In the genomic region with DNA sequence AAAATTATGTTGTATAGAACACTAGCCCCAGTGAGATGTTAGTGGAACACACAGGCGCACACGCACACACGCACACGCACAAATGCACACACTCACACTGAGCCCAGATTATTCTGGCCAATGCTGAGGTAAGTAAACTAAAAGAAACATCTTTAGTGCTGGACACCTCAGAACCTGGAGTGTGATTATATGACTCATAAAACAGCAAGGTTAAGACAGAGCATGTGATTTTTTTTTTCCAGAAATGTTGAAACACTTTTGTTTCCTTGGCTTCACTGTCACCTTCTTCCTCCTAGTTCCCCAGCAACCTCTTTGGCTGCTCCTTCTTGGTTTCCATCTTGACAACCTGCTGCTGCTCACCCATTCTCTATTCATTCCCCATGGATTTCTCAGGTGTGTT, we compare ENCODE assay signal across 24 cellular contexts.
"Had no signal": no experiment of that assay in that cellular context is flagged by ENCODE, and none has a peak within 500 bp of the region (broad histone marks: within the 10 kb centered on the region; RNA-seq: fewer than 3 reads in every experiment).

No MANE protein-coding gene starts in this region.

- H3K4me1 ChIP-seq: suprapubic skin, transverse colon, vagina had no signal

- H3K4me1 Mint-ChIP-seq: activated CD4-positive, alpha-beta T cell treated with anti-CD3 and anti-CD28 coated beads for 36 hours; activated naive CD8-positive, alpha-beta T cell treated with anti-CD3 and anti-CD28 coated beads for 36 hours; naive B cell; neural crest cell had no signal

- H3K4me3 ChIP-seq: mucosa of descending colon, suprapubic skin, transverse colon, vagina had no signal

- H3K36me3 Mint-ChIP-seq: activated naive CD8-positive, alpha-beta T cell treated with anti-CD3 and anti-CD28 coated beads for 36 hours; naive B cell had no signal

- H3K27me3 ChIP-seq: suprapubic skin, transverse colon, vagina had no signal

- H3K27ac Mint-ChIP-seq: activated CD4-positive, alpha-beta T cell treated with anti-CD3 and anti-CD28 coated beads for 36 hours; activated naive CD8-positive, alpha-beta T cell treated with anti-CD3 and anti-CD28 coated beads for 36 hours; activated T-helper 1 cell treated with anti-CD3 and anti-CD28 coated beads, Interleukin-12 subunit alpha, Interleukin-12 subunit beta, Interleukin-2, Interleukin-4 antibody, amounts not matched to agents 30 ng/mL and 10 ng/mL and 1 ng/mL, durations not matched to agents 14 hours and 24 hours and 36 hours; naive B cell; progenitor cell of endocrine pancreas; stimulated activated naive CD8-positive, alpha-beta T cell treated with anti-CD3 and anti-CD28 coated beads, Interleukin-15, Interleukin-2, amounts not matched to agents 100 ng/mL and 50 ng/mL, for 24 hours had no signal

- H3K9me3 ChIP-seq: mucosa of descending colon, suprapubic skin, transverse colon, vagina had no signal

- ATAC-seq: activated CD4-positive, alpha-beta T cell treated with anti-CD3 and anti-CD28 coated beads for 36 hours; mucosa of descending colon; right cardiac atrium had no signal

- H3K36me3 ChIP-seq: suprapubic skin, transverse colon, vagina, WERI-Rb-1 had no signal

- H3K4me3 Mint-ChIP-seq: activated CD4-positive, alpha-beta T cell treated with anti-CD3 and anti-CD28 coated beads for 36 hours; activated naive CD8-positive, alpha-beta T cell treated with anti-CD3 and anti-CD28 coated beads for 36 hours; activated T-helper 1 cell treated with anti-CD3 and anti-CD28 coated beads, Interleukin-12 subunit alpha, Interleukin-12 subunit beta, Interleukin-2, Interleukin-4 antibody, amounts not matched to agents 30 ng/mL and 10 ng/mL and 1 ng/mL, durations not matched to agents 14 hours and 24 hours and 36 hours; naive B cell; neural crest cell; stimulated activated naive CD8-positive, alpha-beta T cell treated with anti-CD3 and anti-CD28 coated beads, Interleukin-15, Interleukin-2, amounts not matched to agents 100 ng/mL and 50 ng/mL, for 24 hours had no signal

- FAIRE-seq: kidney had no signal

- DNase-seq: activated CD4-positive, alpha-beta T cell treated with anti-CD3 and anti-CD28 coated beads for 36 hours; activated CD4-positive, alpha-beta T cell treated with anti-CD3 and anti-CD28 coated beads, Interleukin-2, amount 50 U/mL, for 48 hours; activated gamma-delta T cell treated with Interleukin-2 at 50 U/mL for 16 hours; activated naive CD8-positive, alpha-beta T cell treated with anti-CD3 and anti-CD28 coated beads for 36 hours; activated T-cell treated with anti-CD3 and anti-CD28 coated beads for 4 hours; amniotic stem cell; dermis blood vessel endothelial cell; effector memory CD4-positive, alpha-beta T cell; foreskin melanocyte; head of caudate nucleus; kidney; mesenchymal stem cell; mucosa of descending colon; naive B cell; transverse colon; WERI-Rb-1 had no signal

- H3K9me3 Mint-ChIP-seq: activated naive CD8-positive, alpha-beta T cell treated with anti-CD3 and anti-CD28 coated beads for 36 hours; activated T-helper 1 cell treated with anti-CD3 and anti-CD28 coated beads, Interleukin-12 subunit alpha, Interleukin-12 subunit beta, Interleukin-2, Interleukin-4 antibody, amounts not matched to agents 30 ng/mL and 10 ng/mL and 1 ng/mL, durations not matched to agents 14 hours and 24 hours and 36 hours; stimulated activated naive CD8-positive, alpha-beta T cell treated with anti-CD3 and anti-CD28 coated beads, Interleukin-15, Interleukin-2, amounts not matched to agents 100 ng/mL and 50 ng/mL, for 24 hours had no signal

- H3K27ac ChIP-seq: epithelial cell of prostate, suprapubic skin, transverse colon, vagina, WERI-Rb-1 had no signal

- H3K27me3 Mint-ChIP-seq: activated CD4-positive, alpha-beta T cell treated with anti-CD3 and anti-CD28 coated beads for 36 hours; naive B cell; progenitor cell of endocrine pancreas; stimulated activated naive CD8-positive, alpha-beta T cell treated with anti-CD3 and anti-CD28 coated beads, Interleukin-15, Interleukin-2, amounts not matched to agents 100 ng/mL and 50 ng/mL, for 24 hours had no signal
